Comparison of ENCODE assay signal across 11 cellular contexts in the genomic region with DNA sequence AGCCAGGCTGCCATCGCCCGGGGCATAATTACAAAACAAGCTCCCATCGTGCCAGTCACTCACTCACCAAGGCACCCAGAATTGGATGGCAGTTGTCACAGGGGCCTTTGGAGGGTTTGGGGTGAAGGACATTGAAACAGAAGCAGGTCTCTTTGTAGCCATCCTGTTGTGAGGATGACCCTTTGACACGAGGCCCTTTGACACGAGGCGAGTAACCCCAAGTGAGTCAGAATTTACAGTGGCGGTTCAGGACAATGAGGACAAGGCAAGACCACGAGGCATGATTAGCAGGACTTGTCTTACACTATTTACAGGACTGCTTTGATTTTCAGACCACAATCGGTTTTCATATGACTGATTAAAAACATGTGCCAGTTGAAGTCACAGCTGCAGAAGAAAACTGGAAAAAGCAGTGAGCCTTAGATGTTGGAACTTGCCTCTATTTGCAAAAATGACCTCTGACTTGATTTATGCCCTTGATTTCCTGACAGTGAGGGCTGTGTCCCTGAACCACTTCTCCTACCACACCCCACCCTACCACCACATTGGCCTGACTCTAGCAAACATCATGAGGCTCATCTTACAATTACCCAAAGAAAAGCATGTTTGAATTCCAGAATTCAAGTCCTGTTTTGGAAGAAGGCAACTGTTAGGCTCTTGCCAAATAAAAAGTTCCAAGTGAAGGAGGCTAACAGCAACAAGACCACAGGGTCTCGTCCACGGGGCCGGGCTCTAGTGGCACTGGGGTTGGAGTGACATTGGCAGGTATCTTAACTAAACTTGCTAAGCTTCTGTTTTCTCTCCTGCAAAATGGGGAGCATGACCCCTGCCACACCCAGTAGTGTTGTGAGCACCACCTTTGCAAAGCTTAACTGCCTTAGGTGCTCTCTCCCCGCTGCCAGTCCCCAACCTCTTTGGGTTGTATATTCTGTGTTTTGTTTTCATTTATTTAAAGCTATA.
DNase-seq lines count a peak whose midpoint lies in the region; FAIRE-seq and TF ChIP-seq lines count a peak whose summit lies in the region.
"Had no signal": no experiment of that assay in that cellular context is flagged by ENCODE, and none has a peak within 500 bp of the region (broad histone marks: within the 10 kb centered on the region; RNA-seq: fewer than 3 reads in every experiment).

No MANE protein-coding gene starts in this region.

- no peaks in the 10 kb centered on the region for H3K9me2 ChIP-seq in SK-N-SH

- 73% methylated on average over 13 of the region's 13 CpGs for WGBS in SK-N-SH (ENCODE audit: low lambda C conversion rate)
- 34% methylated on average over 13 of the region's 13 CpGs for WGBS in suprapubic skin

- TF ChIP-seq EP300 in SK-N-SH (IDR thresholded peaks at IDR 0.05; ENCODE audit: borderline replicate concordance in 1 of 2, low read depth in 1 of 2, low read length in 1 of 2) (peak in 1 of 2 experiments; percentile 40; a peak in 1 of 4 replicates), suprapubic skin (IDR thresholded peaks at IDR 0.05) (no peak)

- no peaks in the 10 kb centered on the region for H3K36me3 ChIP-seq in SK-N-SH (replicated peaks in 1 of 2; ENCODE audit: control insufficient read depth in 1 of 2, insufficient read depth in 2 of 2, low read length in 1 of 2)
- H3K36me3 ChIP-seq in suprapubic skin: no peaks in the 10 kb centered on the region
- H3K36me3 ChIP-seq in BE2C: no peaks in the 10 kb centered on the region
- H3K36me3 ChIP-seq: cardiac muscle cell had no signal

- H3K27ac ChIP-seq in SK-N-SH (ENCODE audit: low read depth in 2 of 2, low read length in 1 of 2): peak overlapping the region in 1 of 2 experiments; percentile 91; a peak in 2 of 4 replicates
- H3K27ac ChIP-seq in suprapubic skin: peak overlapping the region; percentile 73
- H3K27ac ChIP-seq: cardiac muscle cell, foreskin keratinocyte had no signal

- TF ChIP-seq RAD21 in SK-N-SH (IDR thresholded peaks at IDR 0.05; ENCODE audit: low read length): no peak

- CTCF ChIA-PET in SK-N-SH (lab: Yijun Ruan, JAX): interaction anchor here (0.7 to 3.1 kb wide), 5 partner anchors 10 to 574 kb away, joined by 3 to 9 read pairs (median 4); no protein-coding TSS in a partner anchor

- H3K9ac ChIP-seq in SK-N-SH: no peak overlapping the region

- TF ChIP-seq CTCF in GM12865 (IDR thresholded peaks at IDR 0.05; ENCODE audit: insufficient read depth, low read depth, low read length, missing control alignments) (no peak), SK-N-SH (IDR thresholded peaks at IDR 0.05) (no peak), foreskin fibroblast (IDR thresholded peaks at IDR 0.05; ENCODE audit: low read depth, low read length) (no peak), suprapubic skin (IDR thresholded peaks at IDR 0.05) (no peak), BE2C (IDR thresholded peaks at IDR 0.05; ENCODE audit: low read depth, low read length) (no peak)

- TF ChIP-seq POLR2A in suprapubic skin (IDR thresholded peaks at IDR 0.05): no peak

- no peak for FAIRE-seq in HTR-8/SVneo (lab: Jason Lieb, UNC)

- no peaks in the 10 kb centered on the region for H4K20me1 ChIP-seq in SK-N-SH (ENCODE audit: insufficient read depth)

- no peaks in the 10 kb centered on the region for H3F3A ChIP-seq in SK-N-SH (replicated peaks; ENCODE audit: insufficient read depth)

- no peak overlapping the region for H3K4me2 ChIP-seq in SK-N-SH

- peak; percentile 42 for DNase-seq in GM12865 (ENCODE audit: low read depth)
- DNase-seq in SK-N-SH: peak; percentile 65
- peak; percentile 81 to 86 for DNase-seq in foreskin fibroblast
- no peak for DNase-seq in suprapubic skin (ENCODE audit: low spot score in 2 of 2)
- no peak for DNase-seq in BE2C
- no peak for DNase-seq in HTR-8/SVneo (ENCODE audit: insufficient read length, low spot score)
- no peak for DNase-seq in DMS53 treated with DMSO at 0.1 percent for 48 hours (lab: John Stamatoyannopoulos, UW; ENCODE audit: unreplicated experiment)
- DNase-seq: DMS53, foreskin keratinocyte, Right ventricle myocardium superior had no signal

- H2AFZ ChIP-seq in SK-N-SH (ENCODE audit: low read depth): no peak overlapping the region

- H3K4me3 ChIP-seq in GM12865 (ENCODE audit: low read depth, low read length): no peak overlapping the region
- H3K4me3 ChIP-seq in SK-N-SH (ENCODE audit: low read depth in 2 of 2, low read length in 1 of 2): no peak overlapping the region
- H3K4me3 ChIP-seq in foreskin fibroblast (ENCODE audit: low read depth in 1 of 2, low read length in 2 of 2): no peak overlapping the region
- H3K4me3 ChIP-seq in suprapubic skin: no peak overlapping the region
- H3K4me3 ChIP-seq in BE2C (ENCODE audit: low read depth, low read length): no peak overlapping the region
- H3K4me3 ChIP-seq: cardiac muscle cell had no signal

- peaks cover 0 to 41% of the 10 kb centered on the region in 2 experiments; a peak in 2 of 4 replicates for H3K4me1 ChIP-seq in SK-N-SH (ENCODE audit: control insufficient read depth in 1 of 2, insufficient read depth in 2 of 2, low read depth in 1 of 2, low read length in 1 of 2)
- H3K4me1 ChIP-seq in suprapubic skin: peaks cover 42% of the 10 kb centered on the region
- peaks cover 17% of the 10 kb centered on the region for H3K4me1 ChIP-seq in BE2C

- POLR2A ChIA-PET in SK-N-SH (lab: Yijun Ruan, JAX): interaction anchor here (0.5 to 1.5 kb wide), 5 partner anchors 12 to 124 kb away, joined by 3 to 5 read pairs (median 3); no protein-coding TSS in a partner anchor

- H3K79me2 ChIP-seq in SK-N-SH (ENCODE audit: insufficient read depth): no peaks in the 10 kb centered on the region

- H3K27me3 ChIP-seq in SK-N-SH (ENCODE audit: insufficient read depth) (no peaks in the 10 kb centered on the region), suprapubic skin (no peaks in the 10 kb centered on the region), BE2C (no peaks in the 10 kb centered on the region)
- H3K27me3 ChIP-seq: cardiac muscle cell, foreskin keratinocyte had no signal

- H3K9me3 ChIP-seq in SK-N-SH (no peaks in the 10 kb centered on the region), suprapubic skin (no peaks in the 10 kb centered on the region), BE2C (no peaks in the 10 kb centered on the region)

TF ChIP-seq in SK-N-SH, 30 proteins besides CTCF, POLR2A, EP300 and RAD21:
- peak; percentile 64; the same call in 1 of the 2 replicates for TF ChIP-seq MXI1 (IDR thresholded peaks at IDR 0.05; ENCODE audit: low read depth, low read length)
- TF ChIP-seq FOXJ3 (CRISPR knock-in tag; IDR thresholded peaks at IDR 0.05): no peak
- 0 out of 2 replicates have a peak, but pooled peaks have one; percentile 40 for TF ChIP-seq MAX (IDR thresholded peaks at IDR 0.05; ENCODE audit: low read depth)
- peak; percentile 86 for TF ChIP-seq TCF12 (IDR thresholded peaks at IDR 0.05)
- 0 out of 2 replicates have a peak, but pooled peaks have one; percentile 1 for TF ChIP-seq SMC3 (IDR thresholded peaks at IDR 0.05; ENCODE audit: low read depth, low read length)
- TF ChIP-seq, protein P1, sequence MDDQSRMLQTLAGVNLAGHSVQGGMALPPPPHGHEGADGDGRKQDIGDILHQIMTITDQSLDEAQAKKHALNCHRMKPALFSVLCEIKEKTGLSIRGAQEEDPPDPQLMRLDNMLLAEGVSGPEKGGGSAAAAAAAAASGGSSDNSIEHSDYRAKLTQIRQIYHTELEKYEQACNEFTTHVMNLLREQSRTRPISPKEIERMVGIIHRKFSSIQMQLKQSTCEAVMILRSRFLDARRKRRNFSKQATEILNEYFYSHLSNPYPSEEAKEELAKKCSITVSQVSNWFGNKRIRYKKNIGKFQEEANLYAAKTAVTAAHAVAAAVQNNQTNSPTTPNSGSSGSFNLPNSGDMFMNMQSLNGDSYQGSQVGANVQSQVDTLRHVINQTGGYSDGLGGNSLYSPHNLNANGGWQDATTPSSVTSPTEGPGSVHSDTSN (IDR thresholded peaks at IDR 0.05): peak; percentile 72
- no peak for TF ChIP-seq CHD2 (IDR thresholded peaks at IDR 0.05; ENCODE audit: low read length, partially characterized antibody)
- 0 out of 2 replicates have a peak, but pooled peaks have one; percentile 10 for TF ChIP-seq SIN3A (IDR thresholded peaks at IDR 0.05; ENCODE audit: borderline replicate concordance, low read depth, low read length)

Comparison
In these comparisons a context has a peak if more than half of its experiments do, and no peak if none do; other contexts are left out.
1. DNase-seq: peak in GM12865 (single experiment), SK-N-SH (single experiment) and foreskin fibroblast (2 of 2); none in suprapubic skin (0 of 2), BE2C (single experiment), HTR-8/SVneo (single experiment) and DMS53 treated with DMSO at 0.1 percent for 48 hours (single experiment).